Comparison of ENCODE assay signal across 9 cellular contexts in genomic region chr11:73866586-73866996, GRCh38. TPM values are rescaled to one million over a fixed set of nuclear protein-coding genes. Genes with fewer than 3 reads are reported as not detected.
DNase-seq lines count a peak whose midpoint lies in the region; ATAC-seq, FAIRE-seq and TF ChIP-seq lines count a peak whose summit lies in the region.
"Had no signal": no experiment of that assay in that cellular context is flagged by ENCODE, and none has a peak within 500 bp of the region (broad histone marks: within the 10 kb centered on the region; RNA-seq: fewer than 3 reads in every experiment).

No MANE protein-coding gene starts in this region.

- H3K4me1 ChIP-seq in A549, result peaks cover 51% of the 10 kb centered on the region
- peaks cover 7% of the 10 kb centered on the region; the same call in 1 of the 2 replicates for H3K4me1 ChIP-seq in MM.1S (ENCODE audit: low read length)

- no peak for TF ChIP-seq RAD21 in A549 (conservative IDR thresholded peaks at IDR 0.05 in 1 of 2, IDR thresholded peaks at IDR 0.05 in 1 of 2)

- H3F3A ChIP-seq in MM.1S (ENCODE audit: insufficient read depth, low read length), result peaks cover 12% of the 10 kb centered on the region

- peak overlapping the region; percentile 50 for H3K4me2 ChIP-seq in A549
- H3K4me2 ChIP-seq in MM.1S (ENCODE audit: low read depth, low read length), result no peak overlapping the region

- POLR2A ChIA-PET in A549 (lab: Yijun Ruan, JAX), result interaction anchor here (1.2 to 2.0 kb wide), 4 partner anchors 11 to 106 kb away, joined by 3 to 13 read pairs (median 6); partner anchors contain the start of genes MRPL48 and RAB6A

- H3K9ac ChIP-seq in MM.1S (ENCODE audit: low read length), result no peak overlapping the region

- WGBS in A549 (ENCODE audit: missing lambda C conversion rate), result 14% methylated on average over 2 of the region's 2 CpGs

- 0 out of 2 replicates have a peak, but pooled peaks cover 2% of the 10 kb centered on the region for H3K36me3 ChIP-seq in MM.1S (replicated peaks; ENCODE audit: insufficient read depth, low read length)

- no peak for TF ChIP-seq POLR2A in A549 (IDR thresholded peaks at IDR 0.05; ENCODE audit: low read length)

- no peaks in the 10 kb centered on the region for H4K20me1 ChIP-seq in MM.1S (ENCODE audit: insufficient read depth, low read length)

- CTCF ChIA-PET in A549 (lab: Yijun Ruan, JAX), result interaction anchor here (0.8 to 1.7 kb wide), 3 partner anchors 11 to 241 kb away, joined by 3 to 5 read pairs (median 4); partner anchors contain the start of genes COA4 and PAAF1

- DNase-seq in A549 (ENCODE audit: low read depth in 1 of 2, low spot score in 1 of 2) (peak; percentile 34 to 65), HS-5 (ENCODE audit: low read depth) (peak; percentile 87), cerebellar cortex (ENCODE audit: low spot score) (peak; percentile 22), left kidney (ENCODE audit: low read depth, low spot score) (peak; percentile 90), NCI-H510A treated with DMSO at 0.1 percent for 48 hours (lab: John Stamatoyannopoulos, UW) (no peak), MM.1S (no peak)
- DNase-seq: CD4-positive, CD25-positive, alpha-beta regulatory T cell had no signal

- H2AFZ ChIP-seq in MM.1S (ENCODE audit: low read length), result no peak overlapping the region

- no peaks in the 10 kb centered on the region for H3K79me2 ChIP-seq in MM.1S (ENCODE audit: low read length)

- H3K27me3 ChIP-seq in MM.1S (replicated peaks; ENCODE audit: insufficient read depth, low read length), result no peaks in the 10 kb centered on the region

- TF ChIP-seq CTCF in A549 (IDR thresholded peaks at IDR 0.05) (no peak), MM.1S (IDR thresholded peaks at IDR 0.05; ENCODE audit: low read length) (no peak)

- FAIRE-seq in A549 (lab: Jason Lieb, UNC), result no peak

- H3K9me2 ChIP-seq in MM.1S (replicated peaks; ENCODE audit: insufficient read depth, low read length), result no peaks in the 10 kb centered on the region

- ATAC-seq in A549, result peak; percentile 65 to 82
- ATAC-seq in GM18861 (IDR thresholded peaks at IDR 0.05; ENCODE audit: unreplicated experiment), result no peak
- ATAC-seq in HG02885 (IDR thresholded peaks at IDR 0.05; ENCODE audit: poor library complexity, unreplicated experiment), result no peak

- no peak for TF ChIP-seq EP300 in A549 (IDR thresholded peaks at IDR 0.05)

- H3K27ac ChIP-seq in A549, result peak overlapping the region; percentile 50 to 76; a peak in 5 of 6 replicates
- no peak overlapping the region for H3K27ac ChIP-seq in MM.1S (ENCODE audit: low read length)

- H3K9me3 ChIP-seq in A549 (no peaks in the 10 kb centered on the region), MM.1S (replicated peaks; ENCODE audit: insufficient read depth, low read length) (no peaks in the 10 kb centered on the region)

- H3K4me3 ChIP-seq in A549, result no peak overlapping the region
- no peak overlapping the region for H3K4me3 ChIP-seq in MM.1S (ENCODE audit: low read length)

TF ChIP-seq in A549, 52 proteins besides CTCF, POLR2A, EP300 and RAD21:
- TF ChIP-seq FOSL2 (IDR thresholded peaks at IDR 0.05) (0 out of 2 replicates have a peak, but pooled peaks have one; percentile 25), FOSL2 (CRISPR knock-in tag; IDR thresholded peaks at IDR 0.05) (peak; percentile 68), JUNB (IDR thresholded peaks at IDR 0.05) (peak; percentile 50; the same call in 1 of the 2 replicates), HDAC2 (IDR thresholded peaks at IDR 0.05) (no peak)
TF ChIP-seq in A549: peak in this region for 2.

RNA-seq across cellular contexts. Expression of gene COA4, which starts 10.1 kb away (rescaled TPM):
- polyA plus RNA-seq in A549 (2011; rRNA removed), result 126 and 143 TPM in 2 replicates
- polyA plus RNA-seq in A549 (2012; cell fraction: cytosol; rRNA removed), result 242 and 287 TPM in 2 replicates
- polyA plus RNA-seq in A549 (2012; cell fraction: nucleus; rRNA removed), result 157 and 173 TPM in 2 replicates
- 212 to 235 TPM (median 214 TPM) in 3 replicates for polyA plus RNA-seq in A549 (2017; fragmentation: RNase III; extraction: RNeasy Plus Mini Kit Qiagen cat#74134 plus additional on column Dnase treatment)
- 49.6 and 65.4 TPM in 2 replicates for polyA minus RNA-seq in A549 (2011; rRNA and poly(A)+ RNA removed)

RNA-seq across cellular contexts. Expression of gene PAAF1, which starts 10.2 kb away (rescaled TPM):
- polyA plus RNA-seq in A549 (2011; rRNA removed) (24.9 and 25.1 TPM in 2 replicates), A549 (2017; fragmentation: RNase III; extraction: RNeasy Plus Mini Kit Qiagen cat#74134 plus additional on column Dnase treatment) (16.6 to 21.9 TPM (median 18.2 TPM) in 3 replicates)
- polyA plus RNA-seq in A549 (2012; cell fraction: cytosol; rRNA removed), result 9.0 and 9.4 TPM in 2 replicates
- 5.0 and 5.8 TPM in 2 replicates for polyA plus RNA-seq in A549 (2012; cell fraction: nucleus; rRNA removed)
- 14.1 and 19.3 TPM in 2 replicates for polyA minus RNA-seq in A549 (2011; rRNA and poly(A)+ RNA removed)

Comparison
In these comparisons a context has a peak if more than half of its experiments do, and no peak if none do; other contexts are left out.
1. ATAC-seq: peak in A549 (2 of 2); none in GM18861 (single experiment) and HG02885 (single experiment).
2. DNase-seq: peak in A549 (2 of 2), HS-5 (single experiment), cerebellar cortex (single experiment) and left kidney (single experiment); none in NCI-H510A treated with DMSO at 0.1 percent for 48 hours (single experiment) and MM.1S (single experiment).